In the genomic region with DNA sequence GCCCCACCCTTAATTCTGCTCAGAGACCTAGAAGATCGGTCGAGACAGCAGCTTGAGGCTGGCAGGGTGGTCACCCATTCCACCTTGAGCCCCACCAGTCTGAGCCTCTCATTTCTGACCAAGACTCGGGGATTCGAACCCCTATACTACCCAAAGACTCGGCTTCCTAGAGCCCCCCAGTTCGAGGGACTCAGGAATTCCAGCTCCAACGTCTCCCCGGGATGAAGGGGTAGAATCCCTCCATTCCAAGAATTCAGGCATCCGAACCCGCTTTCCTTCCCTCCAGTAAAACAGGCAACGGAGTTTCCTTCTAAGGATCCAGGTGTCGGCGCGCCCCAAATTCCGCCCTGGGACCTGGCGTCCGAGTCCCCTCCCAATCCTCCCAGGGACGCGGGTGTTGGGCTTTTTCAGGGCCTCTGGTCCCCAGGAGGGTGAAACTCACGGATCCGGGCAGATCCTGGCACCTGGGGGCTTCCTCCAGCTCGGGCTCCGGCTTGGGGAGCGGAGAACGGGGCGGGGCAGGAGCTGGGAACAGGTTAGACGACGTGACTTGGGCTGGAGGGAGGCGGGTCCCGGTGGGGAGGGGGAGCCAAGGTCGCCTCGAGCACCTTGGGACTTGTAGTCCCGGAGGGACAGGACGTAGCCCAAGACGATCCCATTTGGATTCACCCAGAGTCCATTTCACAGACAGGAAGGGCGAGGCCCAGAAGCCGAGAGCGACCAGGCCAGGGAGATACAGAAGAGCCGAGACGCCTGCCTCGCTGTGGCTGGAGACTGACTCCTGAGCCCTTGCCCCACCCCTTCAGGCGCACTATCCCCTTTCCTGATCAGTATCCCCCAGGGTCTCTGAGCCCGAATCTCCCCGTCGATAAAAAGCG, we compare ENCODE assay signal across 8 cellular contexts. TPM values are rescaled to one million over a fixed set of nuclear protein-coding genes. Genes with fewer than 3 reads are reported as not detected.
DNase-seq lines count a peak whose midpoint lies in the region; ATAC-seq and TF ChIP-seq lines count a peak whose summit lies in the region.

A gene with protein sequence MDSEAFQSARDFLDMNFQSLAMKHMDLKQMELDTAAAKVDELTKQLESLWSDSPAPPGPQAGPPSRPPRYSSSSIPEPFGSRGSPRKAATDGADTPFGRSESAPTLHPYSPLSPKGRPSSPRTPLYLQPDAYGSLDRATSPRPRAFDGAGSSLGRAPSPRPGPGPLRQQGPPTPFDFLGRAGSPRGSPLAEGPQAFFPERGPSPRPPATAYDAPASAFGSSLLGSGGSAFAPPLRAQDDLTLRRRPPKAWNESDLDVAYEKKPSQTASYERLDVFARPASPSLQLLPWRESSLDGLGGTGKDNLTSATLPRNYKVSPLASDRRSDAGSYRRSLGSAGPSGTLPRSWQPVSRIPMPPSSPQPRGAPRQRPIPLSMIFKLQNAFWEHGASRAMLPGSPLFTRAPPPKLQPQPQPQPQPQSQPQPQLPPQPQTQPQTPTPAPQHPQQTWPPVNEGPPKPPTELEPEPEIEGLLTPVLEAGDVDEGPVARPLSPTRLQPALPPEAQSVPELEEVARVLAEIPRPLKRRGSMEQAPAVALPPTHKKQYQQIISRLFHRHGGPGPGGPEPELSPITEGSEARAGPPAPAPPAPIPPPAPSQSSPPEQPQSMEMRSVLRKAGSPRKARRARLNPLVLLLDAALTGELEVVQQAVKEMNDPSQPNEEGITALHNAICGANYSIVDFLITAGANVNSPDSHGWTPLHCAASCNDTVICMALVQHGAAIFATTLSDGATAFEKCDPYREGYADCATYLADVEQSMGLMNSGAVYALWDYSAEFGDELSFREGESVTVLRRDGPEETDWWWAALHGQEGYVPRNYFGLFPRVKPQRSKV (minus strand): TSS at position 513 of the 878 bp plus-strand sequence. CDS start 6,751 bp downstream, outside the sequence.

- no CpG with 5 or more reads among the region's 46 CpGs for WGBS in neuronal stem cell (ENCODE audit: extremely low coverage in 2 of 2, insufficient read length in 2 of 2, insufficient replicate concordance in 1 of 2), 2 donors

- peaks cover 2% of the 10 kb centered on the region for H3K79me1 ChIP-seq in neuronal stem cell (ENCODE audit: low read depth, low read length)

- H3K4me1 ChIP-seq in foreskin keratinocyte (peaks cover 19% of the 10 kb centered on the region), neuronal stem cell (ENCODE audit: control insufficient read depth in 2 of 2, insufficient read depth in 1 of 2, low read depth in 1 of 2, low read length in 2 of 2) (peaks cover 12 to 20% of the 10 kb centered on the region in 2 donors)

- peak within 1 kb of the TSS; percentile 95 for H3K18ac ChIP-seq in neuronal stem cell (ENCODE audit: low read length)

- H3K4me2 ChIP-seq in neuronal stem cell (ENCODE audit: insufficient read depth, low read length, poor library complexity, severe bottlenecking), result peak within 1 kb of the TSS; percentile 98

- DNase-seq in DMS79 (lab: John Stamatoyannopoulos, UW) (peak; percentile 78), NCI-H82 (lab: John Stamatoyannopoulos, UW) (peak; percentile 95), foreskin keratinocyte (peak; percentile 94), neuronal stem cell (ENCODE audit: low spot score) (no peak), T1000 (lab: John Stamatoyannopoulos, UW) (no peak)
- DNase-seq in activated T-helper 9 cell treated with anti-CD3 and anti-CD28 coated beads, Interleukin-2, amount 50 U/mL, for 16 hours (ENCODE audit: low read depth), result peak; percentile 25

- H4K91ac ChIP-seq in neuronal stem cell (ENCODE audit: low read depth, low read length, poor library complexity), result no peak within 1 kb of the TSS

- H3K27ac ChIP-seq in foreskin keratinocyte (peak within 1 kb of the TSS; percentile 97), neuronal stem cell (replicated peaks; ENCODE audit: low read length) (peak within 1 kb of the TSS; percentile 35)

- no peak within 1 kb of the TSS for H2BK120ac ChIP-seq in neuronal stem cell (ENCODE audit: low read depth, low read length)

- H3K27me3 ChIP-seq in foreskin keratinocyte (no peaks in the 10 kb centered on the region), neuronal stem cell (ENCODE audit: control insufficient read depth in 3 of 3, insufficient read depth in 3 of 3, low read depth in 1 of 3, low read length in 3 of 3) (peaks cover 6 to 35% (median 18%) of the 10 kb centered on the region in 3 experiments)

- peak within 1 kb of the TSS; percentile 87 for H3K9ac ChIP-seq in neuronal stem cell (ENCODE audit: low read depth, low read length, poor library complexity)

- peak within 1 kb of the TSS; percentile 43 for H2BK15ac ChIP-seq in neuronal stem cell (ENCODE audit: low read length)

- no peak within 1 kb of the TSS for H2BK12ac ChIP-seq in neuronal stem cell (ENCODE audit: low read length)

- H3K14ac ChIP-seq in neuronal stem cell (ENCODE audit: low read length), result no peak within 1 kb of the TSS

- peak within 1 kb of the TSS; percentile 58 to 88 for H3K4me3 ChIP-seq in neuronal stem cell (ENCODE audit: low read length in 2 of 2)

- peak within 1 kb of the TSS; percentile 58 for H3K23ac ChIP-seq in neuronal stem cell (ENCODE audit: low read depth, low read length, poor library complexity)

- H3K4ac ChIP-seq in neuronal stem cell (ENCODE audit: low read length), result no peak within 1 kb of the TSS

- peak within 1 kb of the TSS; percentile 58 for H2BK5ac ChIP-seq in neuronal stem cell (ENCODE audit: low read length)

- peaks cover 0 to 16% of the 10 kb centered on the region in 2 donors for H3K36me3 ChIP-seq in neuronal stem cell (replicated peaks in 1 of 2; ENCODE audit: control insufficient read depth in 2 of 2, insufficient read depth in 2 of 2, low read length in 2 of 2)

- H3K9me3 ChIP-seq in neuronal stem cell (replicated peaks in 1 of 2; ENCODE audit: control insufficient read depth in 2 of 2, insufficient read depth in 1 of 2, low read depth in 1 of 2, low read length in 2 of 2), result peaks cover 0 to 1% of the 10 kb centered on the region in 2 donors

- no peak for TF ChIP-seq CTCF in foreskin keratinocyte (conservative IDR thresholded peaks at IDR 0.05)

- H4K8ac ChIP-seq in neuronal stem cell (ENCODE audit: low read depth, low read length), result no peak within 1 kb of the TSS

- H2AK5ac ChIP-seq in neuronal stem cell (ENCODE audit: low read depth, low read length), result peak within 1 kb of the TSS; percentile 27

- peak within 1 kb of the TSS; percentile 92 for H2AFZ ChIP-seq in neuronal stem cell (ENCODE audit: low read length)

- ATAC-seq in HG03175 (IDR thresholded peaks at IDR 0.05; ENCODE audit: unreplicated experiment) (peak; percentile 31), foreskin keratinocyte (peak; percentile 59), GM18498 (IDR thresholded peaks at IDR 0.05; ENCODE audit: unreplicated experiment) (no peak)

RNA-seq across cellular contexts. Expression of the gene that starts here (rescaled TPM):
- total RNA-seq in foreskin keratinocyte, result 122 and 144 TPM in 2 replicates
- polyA plus RNA-seq in foreskin keratinocyte, result 182 and 227 TPM in 2 replicates
- 11.0 TPM for polyA plus RNA-seq in neuronal stem cell (2013, experiment 1 of 2)
- 9.8 TPM for polyA plus RNA-seq in neuronal stem cell (2013, experiment 2 of 2)

Comparison
In these comparisons a context has a peak if more than half of its experiments do, and no peak if none do; other contexts are left out.
1. DNase-seq: peak in DMS79 (single experiment), NCI-H82 (single experiment), activated T-helper 9 cell treated with anti-CD3 and anti-CD28 coated beads, Interleukin-2, amount 50 U/mL, for 16 hours (single experiment) and foreskin keratinocyte (2 of 2); none in neuronal stem cell (single experiment) and T1000 (single experiment).